9 cellular contexts compared by ENCODE assay signal in genomic region chr2:234426616-234427015, GRCh38.
DNase-seq lines count a peak whose midpoint lies in the region; TF ChIP-seq lines count a peak whose summit lies in the region.
"Had no signal": no experiment of that assay in that cellular context is flagged by ENCODE, and none has a peak within 500 bp of the region (broad histone marks: within the 10 kb centered on the region; RNA-seq: fewer than 3 reads in every experiment).

No MANE protein-coding gene starts in this region.

- no peaks in the 10 kb centered on the region for H3F3A ChIP-seq in OCI-LY1 (ENCODE audit: insufficient read depth, low read length)

- peak; percentile 37 for DNase-seq in activated naive CD4-positive, alpha-beta T cell treated with anti-CD3 and anti-CD28 coated beads for 36 hours
- no peak for DNase-seq in activated naive CD4-positive, alpha-beta T cell treated with anti-CD3 and anti-CD28 coated beads, Interleukin-2, amount 50 U/mL, for 16 hours
- DNase-seq in endothelial cell (ENCODE audit: low spot score) (no peak), type B pancreatic cell (ENCODE audit: extremely low spot score, unreplicated experiment) (no peak), glomerular visceral epithelial cell (ENCODE audit: extremely low spot score) (no peak), dorsolateral prefrontal cortex (no peak)
- DNase-seq in effector CD4-positive, alpha-beta T cell, result no peak
- DNase-seq: NCI-H446 had no signal

- no peaks in the 10 kb centered on the region for H3K27me3 Mint-ChIP-seq in activated naive CD4-positive, alpha-beta T cell treated with anti-CD3 and anti-CD28 coated beads for 36 hours (ENCODE audit: low read depth)
- H3K27me3 Mint-ChIP-seq in endothelial cell (ENCODE audit: unreplicated experiment) (peaks cover 5% of the 10 kb centered on the region), type B pancreatic cell (no peaks in the 10 kb centered on the region)

- no peaks in the 10 kb centered on the region for H4K20me1 ChIP-seq in OCI-LY1 (ENCODE audit: insufficient read depth, low read length)

- TF ChIP-seq CTCF in OCI-LY1 (IDR thresholded peaks at IDR 0.05; ENCODE audit: low read length), result no peak
- no peak for TF ChIP-seq CTCF in endothelial cell (IDR thresholded peaks at IDR 0.05; ENCODE audit: unreplicated experiment)
- no peak for TF ChIP-seq CTCF in type B pancreatic cell (conservative IDR thresholded peaks at IDR 0.05)
- no peak for TF ChIP-seq CTCF in dorsolateral prefrontal cortex (IDR thresholded peaks at IDR 0.05 in 54 of 56, conservative IDR thresholded peaks at IDR 0.05 in 2 of 56; ENCODE audit: low read depth in 1 of 56, partially characterized antibody in 56 of 56)

- no peaks in the 10 kb centered on the region for H3K36me3 ChIP-seq in OCI-LY1 (ENCODE audit: insufficient read depth, low read length)

- H2AFZ ChIP-seq in OCI-LY1 (ENCODE audit: low read length), result no peak overlapping the region

- H3K4me3 ChIP-seq in OCI-LY1 (ENCODE audit: low read depth, low read length, poor library complexity, severe bottlenecking) (no peak overlapping the region), dorsolateral prefrontal cortex (no peak overlapping the region)

- H3K9me3 ChIP-seq in OCI-LY1 (ENCODE audit: low read length), result no peaks in the 10 kb centered on the region

- CTCF ChIA-PET in activated naive CD4-positive, alpha-beta T cell treated with anti-CD3 and anti-CD28 coated beads for 36 hours (lab: Charles Lee), result interaction anchor here (0.7 to 1.1 kb wide), 4 partner anchors 18 to 60 kb away, joined by 3 to 4 read pairs (median 3); no protein-coding TSS in a partner anchor

- H3K4me1 ChIP-seq in OCI-LY1 (ENCODE audit: insufficient read depth, low read length, severe bottlenecking), result peaks cover 64% of the 10 kb centered on the region

- H3K9me3 Mint-ChIP-seq in activated naive CD4-positive, alpha-beta T cell treated with anti-CD3 and anti-CD28 coated beads for 36 hours, result no peaks in the 10 kb centered on the region
- no peaks in the 10 kb centered on the region for H3K9me3 Mint-ChIP-seq in endothelial cell (ENCODE audit: unreplicated experiment)
- H3K9me3 Mint-ChIP-seq in type B pancreatic cell, result peaks cover 4% of the 10 kb centered on the region

- peaks cover 77% of the 10 kb centered on the region for H3K4me1 Mint-ChIP-seq in activated naive CD4-positive, alpha-beta T cell treated with anti-CD3 and anti-CD28 coated beads for 36 hours (ENCODE audit: low read depth)
- H3K4me1 Mint-ChIP-seq in endothelial cell (ENCODE audit: unreplicated experiment) (peaks cover 19% of the 10 kb centered on the region), type B pancreatic cell (ENCODE audit: unreplicated experiment) (peaks cover 32% of the 10 kb centered on the region)

- no peaks in the 10 kb centered on the region for H3K9me2 ChIP-seq in OCI-LY1 (ENCODE audit: low read depth, low read length)

- peak overlapping the region; percentile 88 for H3K27ac Mint-ChIP-seq in activated naive CD4-positive, alpha-beta T cell treated with anti-CD3 and anti-CD28 coated beads for 36 hours
- H3K27ac Mint-ChIP-seq in endothelial cell (ENCODE audit: unreplicated experiment) (peak overlapping the region; percentile 90), type B pancreatic cell (peak overlapping the region; percentile 98)

- H3K79me2 ChIP-seq in OCI-LY1 (ENCODE audit: insufficient read depth, low read length), result no peaks in the 10 kb centered on the region

- peak overlapping the region; percentile 72 for H3K4me3 Mint-ChIP-seq in activated naive CD4-positive, alpha-beta T cell treated with anti-CD3 and anti-CD28 coated beads for 36 hours
- no peak overlapping the region for H3K4me3 Mint-ChIP-seq in endothelial cell (ENCODE audit: unreplicated experiment)
- peak overlapping the region; percentile 14 for H3K4me3 Mint-ChIP-seq in type B pancreatic cell

- no peaks in the 10 kb centered on the region for H3K36me3 Mint-ChIP-seq in activated naive CD4-positive, alpha-beta T cell treated with anti-CD3 and anti-CD28 coated beads for 36 hours (ENCODE audit: low read depth)
- H3K36me3 Mint-ChIP-seq in endothelial cell (ENCODE audit: low read depth, unreplicated experiment) (no peaks in the 10 kb centered on the region), type B pancreatic cell (no peaks in the 10 kb centered on the region)

- peak overlapping the region; percentile 50 for H3K9ac ChIP-seq in OCI-LY1 (ENCODE audit: low read length)

- H3K27me3 ChIP-seq in OCI-LY1 (ENCODE audit: insufficient read depth, low read length), result no peaks in the 10 kb centered on the region
- H3K27me3 ChIP-seq in dorsolateral prefrontal cortex, result no peaks in the 10 kb centered on the region

- H3K27ac ChIP-seq in OCI-LY1 (ENCODE audit: low read depth, low read length, poor library complexity, severe bottlenecking), result peak overlapping the region; percentile 90
- H3K27ac ChIP-seq in dorsolateral prefrontal cortex, result no peak overlapping the region

- intact Hi-C loops in activated naive CD4-positive, alpha-beta T cell treated with anti-CD3 and anti-CD28 coated beads for 36 hours (cut with micrococcal nuclease), result loop anchor here (1.0 kb wide), 8 partner anchors 12 to 136 kb away; no protein-coding TSS in a partner anchor
- intact Hi-C loops in dorsolateral prefrontal cortex (cut with DNase I), result no loop called here

- H3K4me2 ChIP-seq in OCI-LY1 (ENCODE audit: low read length), result peak overlapping the region; percentile 26; the same call in 1 of the 2 replicates
